In genomic region chr16:12268602-12269001, GRCh38 we compare ENCODE assay signal across 18 cellular contexts.
"Had no signal": no experiment of that assay in that cellular context is flagged by ENCODE, and none has a peak within 500 bp of the region (broad histone marks: within the 10 kb centered on the region; RNA-seq: fewer than 3 reads in every experiment).

No MANE protein-coding gene starts in this region.

- ATAC-seq: activated CD8-positive, alpha-beta T cell treated with anti-CD3 and anti-CD28 coated beads for 36 hours; activated naive CD8-positive, alpha-beta T cell treated with anti-CD3 and anti-CD28 coated beads, Interleukin-2, amount 50 U/mL, for 24 hours; activated T-cell treated with anti-CD3 and anti-CD28 coated beads, Interleukin-2, amount 50 U/mL, for 72 hours; foreskin keratinocyte had no signal

- DNase-seq: activated CD4-positive, alpha-beta T cell treated with anti-CD3 and anti-CD28 coated beads for 4 hours; activated CD8-positive, alpha-beta memory T cell treated with anti-CD3 and anti-CD28 coated beads, Interleukin-2, amount 50 U/mL, for 4 hours; activated CD8-positive, alpha-beta T cell treated with anti-CD3 and anti-CD28 coated beads for 36 hours; activated naive CD8-positive, alpha-beta T cell treated with anti-CD3 and anti-CD28 coated beads, Interleukin-2, amount 50 U/mL, for 24 hours; activated T-cell treated with anti-CD3 and anti-CD28 coated beads, Interleukin-2, amount 50 U/mL, for 72 hours; central memory CD4-positive, alpha-beta T cell; endodermal cell; erythroblast; foreskin keratinocyte; islet precursor cell; left ventricle myocardium inferior; mesendoderm; nephron progenitor cell; stimulated activated CD4-positive, alpha-beta T cell treated with anti-CD3 and anti-CD28 coated beads, Interleukin-4, amount 100 ng/mL, for 24 hours; stomach; T-helper 1 cell; uterus had no signal

- H3K4me3 ChIP-seq: left ventricle myocardium inferior, stomach, thoracic aorta, uterus had no signal

- H3K27ac ChIP-seq: foreskin keratinocyte, left ventricle myocardium inferior, stomach, thoracic aorta, uterus had no signal

- H3K9me3 ChIP-seq: left ventricle myocardium inferior, stomach, thoracic aorta, uterus had no signal

- H3K4me1 ChIP-seq: foreskin keratinocyte, left ventricle myocardium inferior, stomach, uterus had no signal

- H3K27me3 ChIP-seq: foreskin keratinocyte, stomach, uterus had no signal

- H3K36me3 ChIP-seq: left ventricle myocardium inferior, stomach, thoracic aorta, uterus had no signal
